21 cellular contexts compared by ENCODE assay signal in genomic region chr18:13403786-13404549, GRCh38.
DNase-seq lines count a peak whose midpoint lies in the region; ATAC-seq, FAIRE-seq and TF ChIP-seq lines count a peak whose summit lies in the region.
"Had no signal": no experiment of that assay in that cellular context is flagged by ENCODE, and none has a peak within 500 bp of the region (broad histone marks: within the 10 kb centered on the region; RNA-seq: fewer than 3 reads in every experiment).

No MANE protein-coding gene starts in this region.

- intact Hi-C loops in sigmoid colon (cut with DNase I) (no loop called here), testis (cut with DNase I; ENCODE audit: low total_unique reads) (no loop called here), left lung (cut with DNase I) (no loop called here)

- H2AFZ ChIP-seq in H1 (ENCODE audit: low read length): no peak overlapping the region
- H2AFZ ChIP-seq: GM23248 had no signal

- H3K23me2 ChIP-seq in H1 (ENCODE audit: low read depth, low read length): no peaks in the 10 kb centered on the region

- no peaks in the 10 kb centered on the region for H4K20me1 ChIP-seq in H1 (replicated peaks in 1 of 2; ENCODE audit: control insufficient read depth in 1 of 2, insufficient read depth in 2 of 2, low read length in 2 of 2)

- no peak overlapping the region for H3K23ac ChIP-seq in H1 (ENCODE audit: insufficient read length)

- TF ChIP-seq EP300 in H1 (IDR thresholded peaks at IDR 0.05; ENCODE audit: borderline replicate concordance in 1 of 2, low read depth in 2 of 2, low read length in 2 of 2) (no peak), sigmoid colon (IDR thresholded peaks at IDR 0.05) (no peak)

- H3K9me3 ChIP-seq in H1 (ENCODE audit: insufficient read depth in 2 of 2, low read depth in 1 of 2, low read length in 1 of 2): no peaks in the 10 kb centered on the region
- no peaks in the 10 kb centered on the region for H3K9me3 ChIP-seq in sigmoid colon
- H3K9me3 ChIP-seq in testis: no peaks in the 10 kb centered on the region
- H3K9me3 ChIP-seq in left lung: no peaks in the 10 kb centered on the region
- H3K9me3 ChIP-seq: A549 had no signal

- POLR2A ChIA-PET in H1 (lab: Charles Lee; ENCODE audit: partially characterized antibody): no interaction called here

- peak overlapping the region; percentile 75 for H4K8ac ChIP-seq in H1 (ENCODE audit: extremely low read depth, insufficient read depth, low read length)

- no peak overlapping the region for H2BK120ac ChIP-seq in H1 (replicated peaks; ENCODE audit: low read depth, low read length)

- no peak overlapping the region for H2BK20ac ChIP-seq in H1 (ENCODE audit: low read length)

- H3K4me1 ChIP-seq in H1 (replicated peaks in 1 of 4; ENCODE audit: control insufficient read depth in 3 of 4, insufficient read depth in 4 of 4, low read length in 3 of 4) (no peaks in the 10 kb centered on the region), sigmoid colon (peaks cover 0 to 19% (median 9%) of the 10 kb centered on the region in 4 donors), testis (no peaks in the 10 kb centered on the region), left lung (no peaks in the 10 kb centered on the region)
- H3K4me1 ChIP-seq: A549 had no signal

- H3K4me3 ChIP-seq in H1 (ENCODE audit: extremely low read depth in 1 of 4, insufficient read depth in 2 of 4, low read depth in 3 of 4, low read length in 4 of 4): no peak overlapping the region
- H3K4me3 ChIP-seq in sigmoid colon: no peak overlapping the region
- no peak overlapping the region for H3K4me3 ChIP-seq in testis
- H3K4me3 ChIP-seq in left lung: no peak overlapping the region
- H3K4me3 ChIP-seq: A549, GM23248 had no signal

- CTCF ChIA-PET in H1 (lab: Charles Lee; ENCODE audit: partially characterized antibody): interaction anchor here (1.3 kb wide), 1 partner anchor 155 kb away, joined by 3 read pairs; no protein-coding TSS in a partner anchor

- H2BK15ac ChIP-seq in H1 (ENCODE audit: low read length): no peak overlapping the region

- no peak overlapping the region for H2AK5ac ChIP-seq in H1 (ENCODE audit: low read depth, low read length)

- no peak overlapping the region for H2BK5ac ChIP-seq in H1 (ENCODE audit: low read depth, low read length)

- no peak overlapping the region for H3K4ac ChIP-seq in H1 (replicated peaks; ENCODE audit: insufficient read length, low read depth, low read length)

- no peak overlapping the region for H3K18ac ChIP-seq in H1 (ENCODE audit: extremely low read depth, low read length)

- H4K5ac ChIP-seq in H1 (ENCODE audit: insufficient read length, low read depth, low read length): no peak overlapping the region

- DNase-seq in activated CD8-positive, alpha-beta memory T cell treated with anti-CD3 and anti-CD28 coated beads for 24 hours: peak; percentile 47
- no peak for DNase-seq in activated CD8-positive, alpha-beta memory T cell treated with anti-CD3 and anti-CD28 coated beads, Interleukin-2, amount 50 U/mL, for 48 hours
- DNase-seq in H1 (ENCODE audit: low read depth in 1 of 2, low spot score in 2 of 2) (no peak), sigmoid colon (no peak), testis (no peak), left lung (no peak), hypothalamus (lab: John Stamatoyannopoulos, UW) (no peak)
- DNase-seq: AML-193; CD4-positive, alpha-beta T cell; DMS153; DMS79; GDM1; GM23248; HCEC 1CT had no signal

- WGBS in H1 (ENCODE audit: extremely low coverage in 1 of 2, insufficient coverage in 1 of 2, insufficient read length in 1 of 2, insufficient replicate concordance in 2 of 2, low coverage in 1 of 2, low lambda C conversion rate in 2 of 2, missing lambda C conversion rate in 1 of 2), 2 experiments: 90% methylated on average over 31 of the region's 31 CpGs; no CpG with 5 or more reads in 1 of the 2 experiments
- 93 to 94% methylated on average over 31 of the region's 31 CpGs for WGBS in sigmoid colon, 2 donors
- 91 to 92% methylated on average over 14 to 31 of the region's 31 CpGs for WGBS in testis, 2 donors

- H3K27me3 ChIP-seq in H1 (replicated peaks in 1 of 4; ENCODE audit: control insufficient read depth in 3 of 4, extremely low read depth in 1 of 4, insufficient read depth in 3 of 4, low read length in 3 of 4) (no peaks in the 10 kb centered on the region), sigmoid colon (no peaks in the 10 kb centered on the region), testis (no peaks in the 10 kb centered on the region), left lung (no peaks in the 10 kb centered on the region)

- no peaks in the 10 kb centered on the region for H3K79me2 ChIP-seq in H1 (ENCODE audit: control insufficient read depth in 1 of 2, insufficient read depth in 2 of 2, low read length in 2 of 2)

- no peak overlapping the region for H3K9ac ChIP-seq in H1 (replicated peaks in 1 of 4; ENCODE audit: extremely low read depth in 1 of 4, low read depth in 3 of 4, low read length in 3 of 4)
- H3K9ac ChIP-seq: GM23248 had no signal

- no peak for ATAC-seq in left lung
- ATAC-seq: A549, HepG2 had no signal

- no peak overlapping the region for H3K4me2 ChIP-seq in H1 (ENCODE audit: insufficient read depth in 1 of 2, low read depth in 2 of 2, low read length in 2 of 2)
- H3K4me2 ChIP-seq: A549 had no signal

- H4K91ac ChIP-seq in H1 (replicated peaks; ENCODE audit: insufficient read length, low read length): peak overlapping the region; percentile 46

- H3K36me3 ChIP-seq in H1 (ENCODE audit: control insufficient read depth in 2 of 4, insufficient read depth in 4 of 4, low read length in 3 of 4) (no peaks in the 10 kb centered on the region), sigmoid colon (no peaks in the 10 kb centered on the region), testis (ENCODE audit: low read depth, missing control alignments) (no peaks in the 10 kb centered on the region), left lung (no peaks in the 10 kb centered on the region)

- no peak for TF ChIP-seq CTCF in H1 (IDR thresholded peaks at IDR 0.05; ENCODE audit: control extremely low read depth in 1 of 3, insufficient read depth in 1 of 3, low read depth in 1 of 3, low read length in 3 of 3)
- TF ChIP-seq CTCF in sigmoid colon (IDR thresholded peaks at IDR 0.05): no peak
- TF ChIP-seq CTCF in testis (IDR thresholded peaks at IDR 0.05): no peak
- TF ChIP-seq CTCF in left lung (IDR thresholded peaks at IDR 0.05): no peak

- H3K56ac ChIP-seq in H1 (replicated peaks; ENCODE audit: insufficient read length, low read depth, low read length): no peak overlapping the region

- H3K79me1 ChIP-seq in H1 (ENCODE audit: low read depth, low read length): no peaks in the 10 kb centered on the region

- H3K27ac ChIP-seq in H1 (ENCODE audit: low read depth, low read length) (no peak overlapping the region), sigmoid colon (peak overlapping the region in 3 of 4 donors; percentile 46 to 58 (median 54)), testis (no peak overlapping the region), left lung (no peak overlapping the region)
- H3K27ac ChIP-seq: 22Rv1, A549, C4-2B, GM23248 had no signal

- no peak for TF ChIP-seq POLR2A in H1 (IDR thresholded peaks at IDR 0.05; ENCODE audit: control extremely low read depth in 1 of 2, low read depth in 2 of 2, low read length in 2 of 2)
- TF ChIP-seq POLR2A in sigmoid colon (IDR thresholded peaks at IDR 0.05): no peak
- no peak for TF ChIP-seq POLR2A in testis (IDR thresholded peaks at IDR 0.05)

- no peak overlapping the region for H2BK12ac ChIP-seq in H1 (ENCODE audit: low read depth, low read length)

- H3K14ac ChIP-seq in H1 (ENCODE audit: insufficient read length): no peak overlapping the region

- TF ChIP-seq RAD21 in H1 (IDR thresholded peaks at IDR 0.05 in 1 of 2, conservative IDR thresholded peaks at IDR 0.05 in 1 of 2; ENCODE audit: low read depth in 2 of 2, low read length in 2 of 2): no peak

- FAIRE-seq in H1 (lab: Jason Lieb, UNC): no peak
- FAIRE-seq: A549, GM12892, GM18507, H54, HepG2 had no signal

TF ChIP-seq in H1, 55 proteins besides CTCF, POLR2A, EP300 and RAD21:
- TF ChIP-seq SIX5 (IDR thresholded peaks at IDR 0.05; ENCODE audit: low read depth, low read length) (no peak), POLR2AphosphoS5 (IDR thresholded peaks at IDR 0.05; ENCODE audit: low read depth, low read length) (no peak), CHD2 (IDR thresholded peaks at IDR 0.05; ENCODE audit: low read length) (no peak), JUND (IDR thresholded peaks at IDR 0.05; ENCODE audit: low read length) (no peak), CREB1 (IDR thresholded peaks at IDR 0.05) (no peak), BACH1 (IDR thresholded peaks at IDR 0.05; ENCODE audit: low read length) (no peak), RFX5 (IDR thresholded peaks at IDR 0.05; ENCODE audit: borderline replicate concordance, low read depth, low read length) (no peak), RXRA (IDR thresholded peaks at IDR 0.05; ENCODE audit: insufficient read depth, low read depth, low read length) (no peak), TAF1 (IDR thresholded peaks at IDR 0.05; ENCODE audit: low read depth, low read length) (no peak), KDM5A (IDR thresholded peaks at IDR 0.05; ENCODE audit: low read length) (no peak), KDM4A (IDR thresholded peaks at IDR 0.05; ENCODE audit: low read depth, low read length, severe bottlenecking) (no peak), SP4 (IDR thresholded peaks at IDR 0.05; ENCODE audit: low read length) (no peak), NANOG (IDR thresholded peaks at IDR 0.05; ENCODE audit: insufficient read depth, low read depth, low read length, poor library complexity, severe bottlenecking) (no peak), CHD1 (IDR thresholded peaks at IDR 0.05; ENCODE audit: low read depth, low read length) (no peak), CBX8 (IDR thresholded peaks at IDR 0.05; ENCODE audit: borderline replicate concordance, low read depth, low read length) (no peak), SP2 (IDR thresholded peaks at IDR 0.05; ENCODE audit: low read length) (no peak)

Comparison
In these comparisons a context has a peak if more than half of its experiments do, and no peak if none do; other contexts are left out.
1. H3K27ac ChIP-seq: peak in sigmoid colon (3 of 4); none in H1 (single experiment), testis (0 of 2) and left lung (0 of 2).